ENCODE assay signal across 24 cellular contexts in the genomic region with DNA sequence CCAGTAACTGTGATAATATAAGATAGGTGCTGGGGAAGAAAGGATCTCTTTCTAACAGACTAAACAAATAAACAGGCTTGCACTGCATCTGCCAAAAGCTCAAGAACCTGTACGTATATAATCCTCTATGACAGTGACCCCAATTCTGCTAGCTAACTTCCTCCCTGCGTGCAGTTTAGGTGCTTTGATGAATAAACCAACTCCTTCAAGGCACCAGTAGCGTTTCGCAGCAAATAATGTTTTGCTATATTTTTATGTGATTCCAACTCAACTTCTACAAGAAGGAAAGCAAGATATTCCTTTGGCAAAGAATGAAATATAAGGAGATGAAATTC.
"Had no signal": no experiment of that assay in that cellular context is flagged by ENCODE, and none has a peak within 500 bp of the region (broad histone marks: within the 10 kb centered on the region; RNA-seq: fewer than 3 reads in every experiment).

No MANE protein-coding gene starts in this region.

- H3K4me1 ChIP-seq: esophagus muscularis mucosa, foreskin keratinocyte, heart left ventricle, parathyroid adenoma, psoas muscle had no signal

- ATAC-seq: activated CD8-positive, alpha-beta memory T cell treated with anti-CD3 and anti-CD28 coated beads, Interleukin-2, amount 10 ng/mL, durations not matched to agents 7 days and 5 days; foreskin keratinocyte; heart left ventricle; psoas muscle had no signal

- H3K4me1 Mint-ChIP-seq: activated CD4-positive, alpha-beta T cell treated with anti-CD3 and anti-CD28 coated beads, Interleukin-2, amount 10 ng/mL, durations not matched to agents 7 days and 5 days; immature natural killer cell; naive B cell had no signal

- H3K36me3 ChIP-seq: esophagus muscularis mucosa, heart left ventricle, thoracic aorta had no signal

- H3K4me3 ChIP-seq: esophagus muscularis mucosa, heart left ventricle, psoas muscle, thoracic aorta had no signal

- H3K4me3 Mint-ChIP-seq: activated CD4-positive, alpha-beta memory T cell treated with anti-CD3 and anti-CD28 coated beads, Interleukin-2, amount 10 ng/mL, durations not matched to agents 7 days and 5 days; activated CD4-positive, alpha-beta T cell treated with anti-CD3 and anti-CD28 coated beads, Interleukin-2, amount 10 ng/mL, durations not matched to agents 7 days and 5 days; activated CD8-positive, alpha-beta memory T cell treated with anti-CD3 and anti-CD28 coated beads, Interleukin-2, amount 10 ng/mL, durations not matched to agents 7 days and 5 days; activated naive CD4-positive, alpha-beta T cell treated with anti-CD3 and anti-CD28 coated beads for 36 hours; activated naive CD8-positive, alpha-beta T cell treated with anti-CD3 and anti-CD28 coated beads, Interleukin-2, amount 10 ng/mL, durations not matched to agents 7 days and 5 days; endodermal cell; immature natural killer cell; mesothelial cell of epicardium; naive B cell had no signal

- H3K27ac Mint-ChIP-seq: activated CD4-positive, alpha-beta memory T cell treated with anti-CD3 and anti-CD28 coated beads, Interleukin-2, amount 10 ng/mL, durations not matched to agents 7 days and 5 days; activated CD4-positive, alpha-beta T cell treated with anti-CD3 and anti-CD28 coated beads, Interleukin-2, amount 10 ng/mL, durations not matched to agents 7 days and 5 days; activated naive CD4-positive, alpha-beta T cell treated with anti-CD3 and anti-CD28 coated beads for 36 hours; activated naive CD8-positive, alpha-beta T cell treated with anti-CD3 and anti-CD28 coated beads, Interleukin-2, amount 10 ng/mL, durations not matched to agents 7 days and 5 days; endodermal cell; immature natural killer cell; mesothelial cell of epicardium; naive B cell had no signal

- DNase-seq: activated CD4-positive, alpha-beta memory T cell treated with anti-CD3 and anti-CD28 coated beads, Interleukin-2, amount 10 ng/mL, durations not matched to agents 7 days and 5 days; activated CD4-positive, alpha-beta T cell treated with anti-CD3 and anti-CD28 coated beads, Interleukin-2, amount 10 ng/mL, durations not matched to agents 7 days and 5 days; activated CD4-positive, CD25-positive, alpha-beta regulatory T cell treated with anti-CD3 and anti-CD28 coated beads, Interleukin-2, amount 50 U/mL, for 72 hours; activated CD8-positive, alpha-beta memory T cell treated with anti-CD3 and anti-CD28 coated beads, Interleukin-2, amount 10 ng/mL, durations not matched to agents 7 days and 5 days; activated effector memory CD4-positive, alpha-beta T cell treated with anti-CD3 and anti-CD28 coated beads, Interleukin-2, amount 50 U/mL, for 16 hours; activated naive CD4-positive, alpha-beta T cell treated with anti-CD3 and anti-CD28 coated beads for 36 hours; activated naive CD8-positive, alpha-beta T cell treated with anti-CD3 and anti-CD28 coated beads, Interleukin-2, amount 10 ng/mL, durations not matched to agents 7 days and 5 days; caudate nucleus; endodermal cell; foreskin keratinocyte; heart left ventricle; hypothalamus; immature natural killer cell; kidney; left colon; naive B cell; psoas muscle; stimulated activated CD4-positive, alpha-beta T cell treated with anti-CD3 and anti-CD28 coated beads, Interleukin-15, amount 100 ng/mL, for 24 hours; stimulated activated CD4-positive, alpha-beta T cell treated with anti-CD3 and anti-CD28 coated beads, Interleukin-2, amount 100 ng/mL, for 24 hours; stimulated activated naive CD4-positive, alpha-beta T cell had no signal

- H3K9me3 Mint-ChIP-seq: activated CD4-positive, alpha-beta memory T cell treated with anti-CD3 and anti-CD28 coated beads, Interleukin-2, amount 10 ng/mL, durations not matched to agents 7 days and 5 days; activated CD4-positive, alpha-beta T cell treated with anti-CD3 and anti-CD28 coated beads, Interleukin-2, amount 10 ng/mL, durations not matched to agents 7 days and 5 days; activated naive CD4-positive, alpha-beta T cell treated with anti-CD3 and anti-CD28 coated beads for 36 hours; activated naive CD8-positive, alpha-beta T cell treated with anti-CD3 and anti-CD28 coated beads, Interleukin-2, amount 10 ng/mL, durations not matched to agents 7 days and 5 days; endodermal cell; mesothelial cell of epicardium had no signal

- H3K27ac ChIP-seq: esophagus muscularis mucosa, foreskin keratinocyte, heart left ventricle, parathyroid adenoma, psoas muscle, thoracic aorta had no signal

- H3K27me3 Mint-ChIP-seq: activated CD4-positive, alpha-beta memory T cell treated with anti-CD3 and anti-CD28 coated beads, Interleukin-2, amount 10 ng/mL, durations not matched to agents 7 days and 5 days; activated CD4-positive, alpha-beta T cell treated with anti-CD3 and anti-CD28 coated beads, Interleukin-2, amount 10 ng/mL, durations not matched to agents 7 days and 5 days; activated CD8-positive, alpha-beta memory T cell treated with anti-CD3 and anti-CD28 coated beads, Interleukin-2, amount 10 ng/mL, durations not matched to agents 7 days and 5 days; activated naive CD8-positive, alpha-beta T cell treated with anti-CD3 and anti-CD28 coated beads, Interleukin-2, amount 10 ng/mL, durations not matched to agents 7 days and 5 days had no signal

- H3K9me3 ChIP-seq: esophagus muscularis mucosa, heart left ventricle, psoas muscle, thoracic aorta had no signal

- H3K36me3 Mint-ChIP-seq: activated CD8-positive, alpha-beta memory T cell treated with anti-CD3 and anti-CD28 coated beads, Interleukin-2, amount 10 ng/mL, durations not matched to agents 7 days and 5 days; activated naive CD8-positive, alpha-beta T cell treated with anti-CD3 and anti-CD28 coated beads, Interleukin-2, amount 10 ng/mL, durations not matched to agents 7 days and 5 days; immature natural killer cell; mesothelial cell of epicardium; naive B cell had no signal

- H3K27me3 ChIP-seq: esophagus muscularis mucosa, foreskin keratinocyte, heart left ventricle had no signal
